In genomic region chr12:65407388-65408149, GRCh38 we compare ENCODE assay signal across 25 cellular contexts.
DNase-seq lines count a peak whose midpoint lies in the region; ATAC-seq, FAIRE-seq and TF ChIP-seq lines count a peak whose summit lies in the region.
"Had no signal": no experiment of that assay in that cellular context is flagged by ENCODE, and none has a peak within 500 bp of the region (broad histone marks: within the 10 kb centered on the region; RNA-seq: fewer than 3 reads in every experiment).

No MANE protein-coding gene starts in this region.

- H4K8ac ChIP-seq in IMR-90 (ENCODE audit: low read depth in 2 of 2, low read length in 2 of 2), result no peak overlapping the region

- H2AK5ac ChIP-seq in IMR-90 (ENCODE audit: low read depth, low read length), result no peak overlapping the region

- H3K9me3 ChIP-seq in HepG2 (ENCODE audit: low read length) (no peaks in the 10 kb centered on the region), right lobe of liver (no peaks in the 10 kb centered on the region), IMR-90 (ENCODE audit: control insufficient read depth, insufficient read depth, low read length) (peaks cover 5% of the 10 kb centered on the region)
- H3K9me3 ChIP-seq: BE2C had no signal

- H3K27me3 ChIP-seq in HepG2 (ENCODE audit: control insufficient read depth in 1 of 2, insufficient read depth in 2 of 2, low read length in 2 of 2) (no peaks in the 10 kb centered on the region), right lobe of liver (no peaks in the 10 kb centered on the region), IMR-90 (ENCODE audit: control insufficient read depth, insufficient read depth, low read length) (no peaks in the 10 kb centered on the region)
- H3K27me3 ChIP-seq: BE2C, BLaER1 had no signal

- TF ChIP-seq POLR2A in HepG2 (IDR thresholded peaks at IDR 0.05; ENCODE audit: insufficient read depth in 1 of 2, low read depth in 2 of 2, low read length in 2 of 2), result no peak
- no peak for TF ChIP-seq POLR2A in right lobe of liver (IDR thresholded peaks at IDR 0.05)
- TF ChIP-seq POLR2A in IMR-90 (IDR thresholded peaks at IDR 0.05; ENCODE audit: low read depth, low read length), result no peak

- BruUV-seq in HepG2 (replicated peaks; lab: Mats Ljungman, UMichigan) (no TSS peak), IMR-90 (replicated peaks; lab: Mats Ljungman, UMichigan) (no TSS peak)

- H4K20me1 ChIP-seq in HepG2 (ENCODE audit: insufficient read depth, low read length) (no peaks in the 10 kb centered on the region), IMR-90 (ENCODE audit: insufficient read depth, low read length) (no peaks in the 10 kb centered on the region)
- H4K20me1 ChIP-seq: BLaER1 had no signal

- H3K14ac ChIP-seq in IMR-90 (replicated peaks; ENCODE audit: low read depth, low read length), result no peak overlapping the region

- no peak overlapping the region for H3K4ac ChIP-seq in IMR-90 (ENCODE audit: low read depth, low read length)

- dilution Hi-C loops in IMR-90 (cut with HindIII; ENCODE audit: low sequenced_read_pairs, unreplicated experiment), result no loop called here

- DNase-seq in HepG2 (ENCODE audit: low spot score) (no peak), right lobe of liver (no peak), IMR-90 (no peak), NCI-H2196 (lab: John Stamatoyannopoulos, UW; ENCODE audit: unreplicated experiment) (no peak)
- DNase-seq in activated CD4-positive, alpha-beta memory T cell treated with anti-CD3 and anti-CD28 coated beads for 36 hours, result no peak
- DNase-seq: ACHN; BE2C; C1 segment of cervical spinal cord; CD4-positive, alpha-beta memory T cell; CD4-positive, CD25-positive, alpha-beta regulatory T cell; CD8-positive, alpha-beta memory T cell; COR-L47; DMS 273 treated with DMSO at 0.1 percent for 48 hours; DMS153; DMS53; DMS79; DND-41; EL; GDM1 had no signal

- H3K36me3 Mint-ChIP-seq in activated CD4-positive, alpha-beta memory T cell treated with anti-CD3 and anti-CD28 coated beads for 36 hours, result no peaks in the 10 kb centered on the region
- H3K36me3 Mint-ChIP-seq: CD4-positive, alpha-beta memory T cell; CD4-positive, CD25-positive, alpha-beta regulatory T cell; CD8-positive, alpha-beta memory T cell had no signal

- ATAC-seq in HepG2, result no peak
- no peak for ATAC-seq in right lobe of liver
- ATAC-seq in IMR-90 (ENCODE audit: low read depth), result no peak
- ATAC-seq: GM12878 had no signal

- no peak for TF ChIP-seq CTCF in HepG2 (CRISPR knock-in tag; IDR thresholded peaks at IDR 0.05)
- TF ChIP-seq CTCF in right lobe of liver (IDR thresholded peaks at IDR 0.05), result no peak
- no peak for TF ChIP-seq CTCF in IMR-90 (conservative IDR thresholded peaks at IDR 0.05; ENCODE audit: low read depth, low read length)

- H3K9ac ChIP-seq in HepG2 (ENCODE audit: insufficient read depth, low read depth, low read length), result no peak overlapping the region
- H3K9ac ChIP-seq in IMR-90 (ENCODE audit: low read depth, low read length), result no peak overlapping the region
- H3K9ac ChIP-seq: BLaER1 had no signal

- intact Hi-C loops in HepG2 (cut with micrococcal nuclease; ENCODE audit: unreplicated experiment), result no loop called here
- intact Hi-C loops in right lobe of liver (cut with DNase I), result no loop called here
- intact Hi-C loops in IMR-90 (cut with micrococcal nuclease), result no loop called here
- intact Hi-C loops in activated CD4-positive, alpha-beta memory T cell treated with anti-CD3 and anti-CD28 coated beads for 36 hours (cut with micrococcal nuclease), result no loop called here

- H3K56ac ChIP-seq in IMR-90 (ENCODE audit: extremely low read depth, insufficient read depth, low read length), result no peak overlapping the region

- no peak overlapping the region for H2AK9ac ChIP-seq in IMR-90 (replicated peaks; ENCODE audit: low read depth, low read length, poor library complexity)

- no peak overlapping the region for H4K5ac ChIP-seq in IMR-90 (ENCODE audit: low read depth, low read length)

- H3K27ac Mint-ChIP-seq in activated CD4-positive, alpha-beta memory T cell treated with anti-CD3 and anti-CD28 coated beads for 36 hours, result no peak overlapping the region
- H3K27ac Mint-ChIP-seq: CD4-positive, alpha-beta memory T cell; CD4-positive, CD25-positive, alpha-beta regulatory T cell; CD8-positive, alpha-beta memory T cell had no signal

- H3K4me3 Mint-ChIP-seq in activated CD4-positive, alpha-beta memory T cell treated with anti-CD3 and anti-CD28 coated beads for 36 hours, result no peak overlapping the region
- H3K4me3 Mint-ChIP-seq: CD14-positive monocyte; CD4-positive, alpha-beta memory T cell; CD4-positive, CD25-positive, alpha-beta regulatory T cell; CD8-positive, alpha-beta memory T cell had no signal

- H3K9me1 ChIP-seq in IMR-90 (ENCODE audit: insufficient read depth, low read length), result no peaks in the 10 kb centered on the region

- H3K36me3 ChIP-seq in HepG2 (replicated peaks in 1 of 2; ENCODE audit: control insufficient read depth in 1 of 2, insufficient read depth in 2 of 2, low read length in 2 of 2) (no peaks in the 10 kb centered on the region), right lobe of liver (no peaks in the 10 kb centered on the region), IMR-90 (ENCODE audit: control insufficient read depth, insufficient read depth, low read length) (peaks cover 4% of the 10 kb centered on the region; the same call in 1 of the 2 replicates)
- H3K36me3 ChIP-seq: BE2C, BLaER1 had no signal

- no peaks in the 10 kb centered on the region for H3K9me3 Mint-ChIP-seq in activated CD4-positive, alpha-beta memory T cell treated with anti-CD3 and anti-CD28 coated beads for 36 hours

- no peaks in the 10 kb centered on the region for H3K79me2 ChIP-seq in HepG2 (ENCODE audit: insufficient read depth, low read length)

- 55% methylated on average over 4 of the region's 4 CpGs for WGBS in HepG2 (ENCODE audit: low lambda C conversion rate)
- 90% methylated on average over 4 of the region's 4 CpGs for WGBS in right lobe of liver (ENCODE audit: insufficient coverage, low coverage, low lambda C conversion rate, missing lambda C conversion rate)
- no CpG with 5 or more reads among the region's 4 CpGs for whole genome bisulfite sequencing in IMR-90 (ENCODE audit: extremely low coverage in 2 of 2, insufficient read length in 1 of 2), 2 experiments

- H3K4me1 ChIP-seq in HepG2 (ENCODE audit: insufficient read depth, low read length) (no peaks in the 10 kb centered on the region), right lobe of liver (peaks cover 0 to 21% (median 5%) of the 10 kb centered on the region in 4 donors), IMR-90 (ENCODE audit: control insufficient read depth, insufficient read depth, low read length) (peaks cover 4% of the 10 kb centered on the region; the same call in 1 of the 2 replicates)
- H3K4me1 ChIP-seq: BE2C, BLaER1 had no signal

- POLR2A ChIA-PET in HepG2 (lab: Yijun Ruan, JAX) (no interaction called here), IMR-90 (lab: Charles Lee; ENCODE audit: unreplicated experiment) (no interaction called here)
- POLR2A ChIA-PET in activated CD4-positive, alpha-beta memory T cell treated with anti-CD3 and anti-CD28 coated beads for 36 hours (lab: Charles Lee), result no interaction called here

- TF ChIP-seq EP300 in HepG2 (IDR thresholded peaks at IDR 0.05; ENCODE audit: low read depth in 2 of 2, low read length in 2 of 2) (no peak), HepG2 (CRISPR knock-in tag; IDR thresholded peaks at IDR 0.05; ENCODE audit: borderline replicate concordance) (no peak)

- TF ChIP-seq RAD21 in HepG2 (CRISPR knock-in tag; IDR thresholded peaks at IDR 0.05) (no peak), IMR-90 (IDR thresholded peaks at IDR 0.05; ENCODE audit: low read length) (no peak)

- H3K23ac ChIP-seq in IMR-90 (ENCODE audit: low read depth, low read length), result no peak overlapping the region

- CTCF ChIA-PET in HepG2 (lab: Yijun Ruan, JAX; ENCODE audit: low intra/inter-chr PET ratio, low total read pairs), result no interaction called here
- CTCF ChIA-PET in IMR-90 (lab: Yijun Ruan, JAX), result no interaction called here
- CTCF ChIA-PET in activated CD4-positive, alpha-beta memory T cell treated with anti-CD3 and anti-CD28 coated beads for 36 hours (lab: Charles Lee), result no interaction called here

- no peak overlapping the region for H2AFZ ChIP-seq in HepG2 (ENCODE audit: low read length)
- H2AFZ ChIP-seq in IMR-90 (replicated peaks; ENCODE audit: low read length, poor library complexity), result no peak overlapping the region

- FAIRE-seq in HepG2 (lab: Jason Lieb, UNC), result no peak
- FAIRE-seq: GM12878, GM12892, GM18507 had no signal

- H2BK20ac ChIP-seq in IMR-90 (ENCODE audit: low read depth, low read length), result no peak overlapping the region

- no peak overlapping the region for H2BK5ac ChIP-seq in IMR-90 (ENCODE audit: low read depth, low read length, poor library complexity, severe bottlenecking)

- H3K18ac ChIP-seq in IMR-90 (ENCODE audit: low read depth, low read length), result no peak overlapping the region

- H3K79me1 ChIP-seq in IMR-90 (ENCODE audit: low read depth in 1 of 2, low read length in 2 of 2), result peaks cover 14 to 22% of the 10 kb centered on the region in 2 experiments

- in situ Hi-C loops in HepG2 (cut with HindIII; ENCODE audit: extremely low pct_ligation_motif_present, low pct_unique_long_range_greater_than_20kb) (no loop called here), IMR-90 (cut with MboI; ENCODE audit: low sequenced_read_pairs) (no loop called here)

- no peak overlapping the region for H2BK120ac ChIP-seq in IMR-90 (ENCODE audit: low read depth, low read length)

- H3K4me3 ChIP-seq in HepG2 (replicated peaks in 1 of 3; ENCODE audit: insufficient read depth in 1 of 3, low read depth in 2 of 3, low read length in 3 of 3) (no peak overlapping the region), right lobe of liver (no peak overlapping the region), IMR-90 (ENCODE audit: insufficient read depth, low read depth, low read length) (no peak overlapping the region)
- H3K4me3 ChIP-seq: BLaER1, GM12878 had no signal

- H3K4me2 ChIP-seq in HepG2 (ENCODE audit: low read depth, low read length) (no peak overlapping the region), IMR-90 (ENCODE audit: low read depth, low read length) (no peak overlapping the region)
- H3K4me2 ChIP-seq: BLaER1 had no signal

- H3K27ac ChIP-seq in HepG2 (ENCODE audit: extremely low read length, insufficient read depth, low read length) (no peak overlapping the region), right lobe of liver (no peak overlapping the region), IMR-90 (ENCODE audit: insufficient read depth, low read length) (no peak overlapping the region)
- H3K27ac ChIP-seq: 22Rv1, BLaER1 had no signal

- no peaks in the 10 kb centered on the region for H3K27me3 Mint-ChIP-seq in activated CD4-positive, alpha-beta memory T cell treated with anti-CD3 and anti-CD28 coated beads for 36 hours
- H3K27me3 Mint-ChIP-seq: CD4-positive, CD25-positive, alpha-beta regulatory T cell had no signal

- H4K91ac ChIP-seq in IMR-90 (ENCODE audit: insufficient read depth, low read depth, low read length), result no peak overlapping the region

- H3K4me1 Mint-ChIP-seq in activated CD4-positive, alpha-beta memory T cell treated with anti-CD3 and anti-CD28 coated beads for 36 hours (ENCODE audit: low read depth), result no peaks in the 10 kb centered on the region
- H3K4me1 Mint-ChIP-seq: CD4-positive, alpha-beta memory T cell; CD4-positive, CD25-positive, alpha-beta regulatory T cell; CD8-positive, alpha-beta memory T cell had no signal

- no peak overlapping the region for H2BK15ac ChIP-seq in IMR-90 (ENCODE audit: low read depth, low read length)

TF ChIP-seq in HepG2, 621 proteins besides CTCF, POLR2A, EP300 and RAD21 (continues in another document):
- no peak for TF ChIP-seq HDAC6 (IDR thresholded peaks at IDR 0.05; ENCODE audit: low read depth, low read length)
